In the genomic region with DNA sequence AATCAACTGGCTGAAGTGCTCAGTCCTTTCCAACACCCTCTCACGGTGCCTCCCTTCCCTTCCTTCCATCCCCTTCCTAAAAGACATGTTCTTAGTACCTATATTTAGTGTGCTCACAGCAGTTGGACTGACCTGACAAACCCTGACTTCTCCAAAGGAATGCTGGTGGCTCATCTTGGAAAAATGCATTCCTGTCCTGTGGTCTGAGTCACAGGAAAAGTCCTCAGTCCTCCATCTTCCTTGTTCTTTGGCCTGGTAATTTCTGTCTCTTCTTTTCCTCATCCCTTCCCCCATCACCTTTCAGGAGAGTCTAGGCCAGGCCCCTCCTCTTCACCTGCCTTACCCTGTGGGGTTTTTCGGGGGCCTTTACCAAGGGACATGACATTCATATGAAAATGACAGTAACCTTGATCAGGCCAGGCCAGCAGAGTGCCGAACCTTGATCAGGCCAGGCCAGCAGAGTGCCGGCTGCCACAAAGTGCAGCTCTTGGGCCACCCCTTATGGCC, we compare ENCODE assay signal across 9 cellular contexts. TPM values are rescaled to one million over a fixed set of nuclear protein-coding genes. Genes with fewer than 3 reads are reported as not detected.
A peak's percentile ranks its signal among the peaks of the same experiment; 100 is the strongest.
DNase-seq lines count a peak whose midpoint lies in the region; ATAC-seq and TF ChIP-seq lines count a peak whose summit lies in the region.
"Had no signal": no experiment of that assay in that cellular context is flagged by ENCODE, and none has a peak within 500 bp of the region (broad histone marks: within the 10 kb centered on the region; RNA-seq: fewer than 3 reads in every experiment).

No MANE protein-coding gene starts in this region.

- H3F3A ChIP-seq in PC-3 (ENCODE audit: low read length, unreplicated experiment): no peaks in the 10 kb centered on the region

- intact Hi-C loops in PC-3 (cut with micrococcal nuclease) (no loop called here), esophagus muscularis mucosa (cut with DNase I) (no loop called here), left lung (cut with DNase I) (no loop called here)
- intact Hi-C loops in CD4-positive, alpha-beta memory T cell (cut with micrococcal nuclease): no loop called here

- peaks cover 15% of the 10 kb centered on the region for H4K20me1 ChIP-seq in PC-3 (ENCODE audit: low read length)

- H3K4me1 ChIP-seq in PC-3 (ENCODE audit: insufficient read depth, low read length) (peaks cover 80% of the 10 kb centered on the region), esophagus muscularis mucosa (peaks cover 65 to 100% (median 98%) of the 10 kb centered on the region in 4 donors), left lung (peaks cover 27 to 66% of the 10 kb centered on the region in 2 donors)
- H3K4me1 ChIP-seq in CD4-positive, alpha-beta memory T cell (ENCODE audit: insufficient read depth, low read length): peaks cover 13% of the 10 kb centered on the region

- peaks cover 16 to 24% (median 20%) of the 10 kb centered on the region in 4 donors for H3K4me1 Mint-ChIP-seq in CD4-positive, alpha-beta memory T cell
- H3K4me1 Mint-ChIP-seq in T-cell: peaks cover 16 to 26% (median 21%) of the 10 kb centered on the region in 3 donors

- peak overlapping the region; percentile 30; the same call in 1 of the 2 replicates for H3K9ac ChIP-seq in PC-3 (ENCODE audit: low read length)

- peaks cover 0 to 2% (median 0%) of the 10 kb centered on the region in 8 donors for H3K9me3 Mint-ChIP-seq in CD4-positive, alpha-beta memory T cell
- H3K9me3 Mint-ChIP-seq in T-cell: no peaks in the 10 kb centered on the region
- H3K9me3 Mint-ChIP-seq: central memory CD8-positive, alpha-beta T cell had no signal

- no peak overlapping the region for H3K27ac Mint-ChIP-seq in CD4-positive, alpha-beta memory T cell
- no peak overlapping the region for H3K27ac Mint-ChIP-seq in T-cell

- H3K36me3 ChIP-seq in PC-3 (ENCODE audit: low read depth, low read length) (peaks cover 60% of the 10 kb centered on the region), esophagus muscularis mucosa (peaks cover 4 to 60% (median 21%) of the 10 kb centered on the region in 4 donors), left lung (peaks cover 0 to 17% of the 10 kb centered on the region in 2 donors)
- H3K36me3 ChIP-seq in CD4-positive, alpha-beta memory T cell (ENCODE audit: insufficient read depth, low read length): no peaks in the 10 kb centered on the region

- H3K9me3 ChIP-seq in PC-3 (ENCODE audit: low read length) (no peaks in the 10 kb centered on the region), esophagus muscularis mucosa (no peaks in the 10 kb centered on the region), left lung (no peaks in the 10 kb centered on the region)
- no peaks in the 10 kb centered on the region for H3K9me3 ChIP-seq in CD4-positive, alpha-beta memory T cell (ENCODE audit: control insufficient read depth in 1 of 2, low read length in 2 of 2)

- DNase-seq in EH (ENCODE audit: low read depth) (peak; percentile 97), PC-3 (peak; percentile 98), esophagus muscularis mucosa (ENCODE audit: extremely low spot score) (no peak), myocyte (ENCODE audit: low read depth) (peak; percentile 92), T-cell (no peak), left lung (no peak)
- DNase-seq in CD4-positive, alpha-beta memory T cell: no peak

- BruUV-seq in PC-3 (replicated peaks; lab: Mats Ljungman, UMichigan): no TSS peak

- no peak for TF ChIP-seq EP300 in esophagus muscularis mucosa (IDR thresholded peaks at IDR 0.05)

- no peak overlapping the region for H2AFZ ChIP-seq in PC-3 (ENCODE audit: low read length)

- H3K27me3 ChIP-seq in PC-3 (ENCODE audit: low read length) (no peaks in the 10 kb centered on the region), esophagus muscularis mucosa (no peaks in the 10 kb centered on the region), left lung (peaks cover 0 to 3% of the 10 kb centered on the region in 2 donors)
- no peaks in the 10 kb centered on the region for H3K27me3 ChIP-seq in CD4-positive, alpha-beta memory T cell (ENCODE audit: insufficient read depth, low read length)

- CTCF ChIA-PET in PC-3 (lab: Charles Lee): no interaction called here
- CTCF ChIA-PET in CD4-positive, alpha-beta memory T cell (lab: Charles Lee; ENCODE audit: partially characterized antibody): no interaction called here
- CTCF ChIA-PET in T-cell (lab: Charles Lee): no interaction called here

- 65% methylated on average over 4 of the region's 4 CpGs for WGBS in esophagus muscularis mucosa

- peak; percentile 86 for ATAC-seq in PC-3
- ATAC-seq in GM19455 (IDR thresholded peaks at IDR 0.05; ENCODE audit: unreplicated experiment): no peak
- ATAC-seq in T-cell (replicated peaks in 1 of 4): no peak
- ATAC-seq in left lung: no peak

- H3K4me3 Mint-ChIP-seq in CD4-positive, alpha-beta memory T cell: no peak overlapping the region
- H3K4me3 Mint-ChIP-seq in T-cell: no peak overlapping the region
- H3K4me3 Mint-ChIP-seq: central memory CD8-positive, alpha-beta T cell had no signal

- H3K27ac ChIP-seq in PC-3 (ENCODE audit: low read length): peak overlapping the region; percentile 63
- H3K27ac ChIP-seq in esophagus muscularis mucosa (replicated peaks in 1 of 4): peak overlapping the region; percentile 90 to 98 (median 96)
- no peak overlapping the region for H3K27ac ChIP-seq in CD4-positive, alpha-beta memory T cell (ENCODE audit: low read depth, low read length)
- no peak overlapping the region for H3K27ac ChIP-seq in left lung

- H3K27me3 Mint-ChIP-seq in CD4-positive, alpha-beta memory T cell: peaks cover 0 to 2% of the 10 kb centered on the region in 2 donors
- H3K27me3 Mint-ChIP-seq in T-cell: peaks cover 0 to 6% of the 10 kb centered on the region in 2 donors
- H3K27me3 Mint-ChIP-seq: central memory CD8-positive, alpha-beta T cell had no signal

- H3K79me2 ChIP-seq in PC-3 (ENCODE audit: low read length): peaks cover 91% of the 10 kb centered on the region

- no peak for TF ChIP-seq CTCF in PC-3 (conservative IDR thresholded peaks at IDR 0.05; ENCODE audit: low read depth, low read length)
- no peak for TF ChIP-seq CTCF in esophagus muscularis mucosa (IDR thresholded peaks at IDR 0.05)
- TF ChIP-seq CTCF in left lung (IDR thresholded peaks at IDR 0.05): no peak

- H3K4me3 ChIP-seq in PC-3 (ENCODE audit: low read length): peak overlapping the region; percentile 24; the same call in 1 of the 2 replicates
- H3K4me3 ChIP-seq in esophagus muscularis mucosa: no peak overlapping the region
- no peak overlapping the region for H3K4me3 ChIP-seq in CD4-positive, alpha-beta memory T cell (ENCODE audit: low read length in 2 of 2)
- no peak overlapping the region for H3K4me3 ChIP-seq in left lung

- peaks cover 0 to 4% of the 10 kb centered on the region in 2 donors for H3K36me3 Mint-ChIP-seq in CD4-positive, alpha-beta memory T cell
- H3K36me3 Mint-ChIP-seq in T-cell: peaks cover 6% of the 10 kb centered on the region

- POLR2A ChIA-PET in PC-3 (lab: Charles Lee; ENCODE audit: unreplicated experiment): no interaction called here
- POLR2A ChIA-PET in CD4-positive, alpha-beta memory T cell (lab: Charles Lee; ENCODE audit: partially characterized antibody): no interaction called here
- POLR2A ChIA-PET in T-cell (lab: Charles Lee): no interaction called here

- H3K9me2 ChIP-seq in PC-3 (replicated peaks; ENCODE audit: low read length): no peaks in the 10 kb centered on the region

- H3K4me2 ChIP-seq in PC-3 (ENCODE audit: low read length): peak overlapping the region; percentile 74

- no peak for TF ChIP-seq POLR2A in esophagus muscularis mucosa (IDR thresholded peaks at IDR 0.05; ENCODE audit: low read depth)

RNA-seq across cellular contexts. Expression of a gene that starts 7.2 kb away (rescaled TPM):
- 68.7 and 76.6 TPM in 2 replicates for total RNA-seq in PC-3 (2014; rRNA removed)
- total RNA-seq in esophagus muscularis mucosa: 10 to 100 TPM; 69.4 to 88.6 (median 78.3) TPM
- total RNA-seq in myocyte: 25.7 and 63.9 TPM in 2 replicates
- 31.2 TPM for polyA plus RNA-seq in myocyte (2012)
- total RNA-seq in CD4-positive, alpha-beta memory T cell: 1 to 10 TPM; 3.3 to 3.5 TPM
- polyA plus RNA-seq in CD4-positive, alpha-beta memory T cell: 1 to 10 TPM; 1.2 to 1.6 TPM
- 1 to 10 TPM; 2.5 to 6.1 (median 3.9) TPM for total RNA-seq in T-cell
- total RNA-seq in left lung: 100 to 1,000 TPM; 288 to 295 TPM

Comparison
In these comparisons a context has a peak if more than half of its experiments do, and no peak if none do; other contexts are left out.
1. DNase-seq: peak in EH (single experiment), PC-3 (single experiment) and myocyte (single experiment); none in esophagus muscularis mucosa (single experiment), CD4-positive, alpha-beta memory T cell (0 of 5), T-cell (0 of 34) and left lung (0 of 2).
2. H3K27ac ChIP-seq: peak in PC-3 (single experiment) and esophagus muscularis mucosa (4 of 4); none in CD4-positive, alpha-beta memory T cell (single experiment) and left lung (0 of 2).